Comparison of ENCODE assay signal across 13 cellular contexts in the genomic region with DNA sequence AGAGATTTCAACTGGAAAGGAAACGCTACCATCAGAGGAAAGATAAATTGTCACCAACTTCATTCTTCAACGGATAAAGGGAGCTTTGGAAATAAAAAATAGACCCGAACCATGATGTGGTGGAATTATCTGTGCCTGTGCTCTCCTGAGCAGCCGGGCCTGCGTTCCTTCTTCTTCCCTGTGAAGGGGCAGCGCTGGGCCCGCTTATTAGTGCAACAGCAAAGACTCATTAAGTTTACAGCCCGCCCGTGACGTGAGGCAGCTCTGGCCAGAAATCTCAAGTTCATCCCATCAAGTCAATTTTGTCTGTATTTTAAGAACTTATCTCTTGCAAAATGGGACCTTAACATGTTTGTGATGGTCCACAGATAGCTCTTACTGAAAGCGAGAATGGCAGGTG.
"Had no signal": no experiment of that assay in that cellular context is flagged by ENCODE, and none has a peak within 500 bp of the region (broad histone marks: within the 10 kb centered on the region; RNA-seq: fewer than 3 reads in every experiment).

No MANE protein-coding gene starts in this region.

- DNase-seq: effector memory CD8-positive, alpha-beta T cell; gastrocnemius medialis; heart right ventricle; hypothalamus; left ventricle myocardium inferior; lower lobe of right lung; midbrain; naive B cell; small intestine; stimulated activated CD4-positive, alpha-beta T cell treated with anti-CD3 and anti-CD28 coated beads, Interleukin-2, amount 100 ng/mL, for 48 hours; stimulated activated naive CD4-positive, alpha-beta T cell treated with Interleukin-2 at 50 U/mL for 16 hours; thyroid gland; uterus had no signal

- ATAC-seq: effector memory CD8-positive, alpha-beta T cell; gastrocnemius medialis; heart right ventricle had no signal
